22 cellular contexts compared by ENCODE assay signal in genomic region chr2:222876947-222877346, GRCh38. TPM values are rescaled to one million over a fixed set of nuclear protein-coding genes. Genes with fewer than 3 reads are reported as not detected.
DNase-seq lines count a peak whose midpoint lies in the region; ATAC-seq and TF ChIP-seq lines count a peak whose summit lies in the region.
"Had no signal": no experiment of that assay in that cellular context is flagged by ENCODE, and none has a peak within 500 bp of the region (broad histone marks: within the 10 kb centered on the region; RNA-seq: fewer than 3 reads in every experiment).

No MANE protein-coding gene starts in this region.

- no peak overlapping the region for H3K18ac ChIP-seq in IMR-90 (ENCODE audit: low read depth, low read length)

- DNase-seq in NCI-H82 (lab: John Stamatoyannopoulos, UW) (peak; percentile 55), NCI-H82 treated with DMSO at 0.1 percent for 48 hours (lab: John Stamatoyannopoulos, UW; ENCODE audit: unreplicated experiment) (no peak), IMR-90 (no peak), epithelial cell of prostate (ENCODE audit: low read depth, low spot score) (no peak), gastrocnemius medialis (no peak), superior temporal gyrus (ENCODE audit: extremely low spot score) (no peak), tibial artery (no peak)
- DNase-seq: CD8-positive, alpha-beta T cell; DND-41; HCEC 1CT; KBM-7; NCI-H1436 treated with DMSO at 0.1 percent for 48 hours; NCI-H2029 treated with DMSO at 0.1 percent for 48 hours; NCI-H2171 treated with DMSO at 0.1 percent for 48 hours; NCI-H510A; NCI-H774; Peyer's patch; SHP77; SK-N-SH had no signal

- H3K27ac ChIP-seq in IMR-90 (ENCODE audit: insufficient read depth, low read length): no peak overlapping the region
- H3K27ac ChIP-seq in epithelial cell of prostate: peak overlapping the region; percentile 81
- peak overlapping the region in 3 of 4 donors; percentile 34 to 74 (median 71) for H3K27ac ChIP-seq in gastrocnemius medialis
- H3K27ac ChIP-seq in tibial artery: no peak overlapping the region
- H3K27ac ChIP-seq: 22Rv1, HL-60, Peyer's patch had no signal

- no peak overlapping the region for H4K91ac ChIP-seq in IMR-90 (ENCODE audit: insufficient read depth, low read depth, low read length)

- no peak overlapping the region for H4K5ac ChIP-seq in IMR-90 (ENCODE audit: low read depth, low read length)

- H3K4me2 ChIP-seq in IMR-90 (ENCODE audit: low read depth, low read length): no peak overlapping the region
- H3K4me2 ChIP-seq: SK-N-SH had no signal

- in situ Hi-C loops in IMR-90 (cut with MboI; ENCODE audit: low sequenced_read_pairs) (no loop called here), gastrocnemius medialis (cut with MboI; ENCODE audit: low sequenced_read_pairs in 4 of 4) (no loop called here)

- H3K4me1 ChIP-seq in IMR-90 (ENCODE audit: control insufficient read depth, insufficient read depth, low read length) (peaks cover 5% of the 10 kb centered on the region), gastrocnemius medialis (peaks cover 72 to 75% of the 10 kb centered on the region in 2 donors), tibial artery (peaks cover 0 to 53% (median 11%) of the 10 kb centered on the region in 4 donors)
- H3K4me1 ChIP-seq: Peyer's patch had no signal

- no peak for ATAC-seq in IMR-90 (ENCODE audit: low read depth)
- ATAC-seq in gastrocnemius medialis: no peak
- ATAC-seq in HG03520 (IDR thresholded peaks at IDR 0.05; ENCODE audit: unreplicated experiment): no peak
- ATAC-seq: CD8-positive, alpha-beta T cell had no signal

- intact Hi-C loops in IMR-90 (cut with micrococcal nuclease): no loop called here
- intact Hi-C loops in gastrocnemius medialis (cut with DNase I; ENCODE audit: low total_unique reads): no loop called here
- intact Hi-C loops in tibial artery (cut with DNase I; ENCODE audit: low total_unique reads): no loop called here

- POLR2A ChIA-PET in IMR-90 (lab: Charles Lee; ENCODE audit: unreplicated experiment): no interaction called here

- H3K27me3 ChIP-seq in IMR-90 (ENCODE audit: control insufficient read depth, insufficient read depth, low read length): no peaks in the 10 kb centered on the region
- no peaks in the 10 kb centered on the region for H3K27me3 ChIP-seq in gastrocnemius medialis
- no peaks in the 10 kb centered on the region for H3K27me3 ChIP-seq in tibial artery
- H3K27me3 ChIP-seq: Peyer's patch had no signal

- peaks cover 8% of the 10 kb centered on the region for H3K9me1 ChIP-seq in IMR-90 (ENCODE audit: insufficient read depth, low read length)

- H2BK15ac ChIP-seq in IMR-90 (ENCODE audit: low read depth, low read length): no peak overlapping the region

- H2BK5ac ChIP-seq in IMR-90 (ENCODE audit: low read depth, low read length, poor library complexity, severe bottlenecking): no peak overlapping the region

- H3K36me3 ChIP-seq in IMR-90 (ENCODE audit: control insufficient read depth, insufficient read depth, low read length): no peaks in the 10 kb centered on the region
- H3K36me3 ChIP-seq in gastrocnemius medialis: no peaks in the 10 kb centered on the region
- H3K36me3 ChIP-seq in tibial artery: no peaks in the 10 kb centered on the region
- H3K36me3 ChIP-seq: Peyer's patch had no signal

- H3K56ac ChIP-seq in IMR-90 (ENCODE audit: extremely low read depth, insufficient read depth, low read length): no peak overlapping the region

- H2BK120ac ChIP-seq in IMR-90 (ENCODE audit: low read depth, low read length): no peak overlapping the region

- H3K4me3 ChIP-seq in IMR-90 (ENCODE audit: insufficient read depth, low read depth, low read length): no peak overlapping the region
- H3K4me3 ChIP-seq in gastrocnemius medialis: no peak overlapping the region
- no peak overlapping the region for H3K4me3 ChIP-seq in tibial artery
- H3K4me3 ChIP-seq: Peyer's patch had no signal

- TF ChIP-seq CTCF in IMR-90 (conservative IDR thresholded peaks at IDR 0.05; ENCODE audit: low read depth, low read length): no peak
- TF ChIP-seq CTCF in gastrocnemius medialis (IDR thresholded peaks at IDR 0.05 in 4 of 5, conservative IDR thresholded peaks at IDR 0.05 in 1 of 5): no peak
- TF ChIP-seq CTCF in tibial artery (IDR thresholded peaks at IDR 0.05): no peak

- H2AFZ ChIP-seq in IMR-90 (replicated peaks; ENCODE audit: low read length, poor library complexity): no peak overlapping the region

- no peak overlapping the region for H2AK5ac ChIP-seq in IMR-90 (ENCODE audit: low read depth, low read length)

- no peak overlapping the region for H2BK20ac ChIP-seq in IMR-90 (ENCODE audit: low read depth, low read length)

- 0 out of 2 replicates have a peak overlapping the region, but pooled peaks have one; percentile 45 for H3K23ac ChIP-seq in IMR-90 (ENCODE audit: low read depth, low read length)

- H3K79me1 ChIP-seq in IMR-90 (ENCODE audit: low read depth in 1 of 2, low read length in 2 of 2): peaks cover 15 to 62% of the 10 kb centered on the region in 2 experiments; a peak in 3 of 4 replicates

- H4K20me1 ChIP-seq in IMR-90 (ENCODE audit: insufficient read depth, low read length): peaks cover 69% of the 10 kb centered on the region

- CTCF ChIA-PET in IMR-90 (lab: Yijun Ruan, JAX): no interaction called here

- no peak overlapping the region for H2AK9ac ChIP-seq in IMR-90 (replicated peaks; ENCODE audit: low read depth, low read length, poor library complexity)

- H4K8ac ChIP-seq in IMR-90 (ENCODE audit: low read depth in 2 of 2, low read length in 2 of 2): no peak overlapping the region

- BruUV-seq in IMR-90 (replicated peaks; lab: Mats Ljungman, UMichigan): no TSS peak

- no peak overlapping the region for H3K4ac ChIP-seq in IMR-90 (ENCODE audit: low read depth, low read length)

- TF ChIP-seq POLR2A in IMR-90 (IDR thresholded peaks at IDR 0.05; ENCODE audit: low read depth, low read length) (no peak), gastrocnemius medialis (IDR thresholded peaks at IDR 0.05) (no peak)

- H3K9me3 ChIP-seq in IMR-90 (ENCODE audit: control insufficient read depth, insufficient read depth, low read length) (no peaks in the 10 kb centered on the region), gastrocnemius medialis (no peaks in the 10 kb centered on the region), tibial artery (no peaks in the 10 kb centered on the region)
- H3K9me3 ChIP-seq: Peyer's patch, SK-N-SH had no signal

- no peak for TF ChIP-seq RAD21 in IMR-90 (IDR thresholded peaks at IDR 0.05; ENCODE audit: low read length)

- H3K9ac ChIP-seq in IMR-90 (ENCODE audit: low read depth, low read length): no peak overlapping the region
- H3K9ac ChIP-seq: SK-N-SH had no signal

- no peak overlapping the region for H3K14ac ChIP-seq in IMR-90 (replicated peaks; ENCODE audit: low read depth, low read length)

- dilution Hi-C loops in IMR-90 (cut with HindIII; ENCODE audit: low sequenced_read_pairs, unreplicated experiment): no loop called here

TF ChIP-seq in IMR-90, 13 proteins besides CTCF, POLR2A, EP300 and RAD21:
- TF ChIP-seq SMC3 (IDR thresholded peaks at IDR 0.05; ENCODE audit: low read depth, low read length) (no peak), MAFK (IDR thresholded peaks at IDR 0.05; ENCODE audit: low read depth, low read length) (no peak), MXI1 (IDR thresholded peaks at IDR 0.05; ENCODE audit: borderline replicate concordance, low read depth, low read length) (no peak)

RNA-seq across cellular contexts. Expression of gene ACSL3, which starts 16.1 kb away (rescaled TPM):
- total RNA-seq in IMR-90 (2012; rRNA removed) (84.2 and 96.4 TPM in 2 replicates), gastrocnemius medialis (10 to 100 TPM; 34.7 to 56.8 (median 38.2) TPM)
- polyA plus RNA-seq in IMR-90 (2012; rRNA removed): 29.2 and 31.0 TPM in 2 replicates
- polyA plus RNA-seq in IMR-90 (2012; cell fraction: cytosol; rRNA removed): 15.5 and 19.7 TPM in 2 replicates
- polyA plus RNA-seq in IMR-90 (2012; cell fraction: nucleus; rRNA removed; ENCODE audit: low replicate concordance): 8.8 and 31.8 TPM in 2 replicates

Comparison
In these comparisons a context has a peak if more than half of its experiments do, and no peak if none do; other contexts are left out.
1. H3K27ac ChIP-seq: peak in epithelial cell of prostate (single experiment) and gastrocnemius medialis (3 of 4); none in IMR-90 (single experiment) and tibial artery (0 of 2).